17 cellular contexts compared by ENCODE assay signal in the genomic region with DNA sequence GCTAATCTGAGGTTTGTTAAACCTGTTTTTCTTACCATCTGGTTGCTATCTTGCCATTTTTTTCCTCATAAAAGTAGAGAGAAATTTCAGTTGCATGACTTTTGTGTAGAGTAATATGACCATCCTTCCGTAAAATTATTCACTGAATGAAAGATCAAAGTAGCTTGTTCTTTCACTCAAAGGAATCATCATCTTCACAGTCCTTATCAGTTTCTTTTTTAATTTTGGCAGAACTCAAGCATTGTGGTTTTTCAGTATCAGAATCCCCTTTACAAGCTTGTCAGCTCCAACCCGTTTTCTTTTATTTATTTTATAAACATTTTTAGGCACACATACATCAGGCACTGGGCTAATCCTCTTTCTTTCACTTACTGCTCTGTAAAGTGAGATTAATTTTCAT.
"Had no signal": no experiment of that assay in that cellular context is flagged by ENCODE, and none has a peak within 500 bp of the region (broad histone marks: within the 10 kb centered on the region; RNA-seq: fewer than 3 reads in every experiment).

No MANE protein-coding gene starts in this region.

- ATAC-seq: Right ventricle myocardium inferior had no signal

- DNase-seq: KBM-7, MG63, NCI-H1092 treated with DMSO at 0.1 percent for 48 hours, NCI-H1436, NCI-H1694, NCI-H187 treated with DMSO at 0.1 percent for 48 hours, NCI-H2029 treated with DMSO at 0.1 percent for 48 hours, NCI-H2171 treated with DMSO at 0.1 percent for 48 hours, NCI-H524, NCI-H526 treated with DMSO at 0.1 percent for 48 hours, NCI-H748 treated with DMSO at 0.1 percent for 48 hours, PC-9, Peyer's patch, SIG-M5 had no signal

- H2AFZ ChIP-seq: PC-9 had no signal

- H3K9me3 ChIP-seq: Peyer's patch, SJSA1 had no signal

- H3K27ac ChIP-seq: PC-9, Peyer's patch, SJSA1, SK-N-MC had no signal

- H3K4me1 ChIP-seq: Peyer's patch had no signal

- H3K27me3 ChIP-seq: MG63, Peyer's patch had no signal

- H3K4me3 ChIP-seq: MG63, PC-9, Peyer's patch, SJSA1, SK-N-MC had no signal

- H3K36me3 ChIP-seq: MG63, Peyer's patch, SJSA1 had no signal

- H3K4me2 ChIP-seq: PC-9 had no signal
